Comparison of ENCODE assay signal across 1 cellular context in the genomic region with DNA sequence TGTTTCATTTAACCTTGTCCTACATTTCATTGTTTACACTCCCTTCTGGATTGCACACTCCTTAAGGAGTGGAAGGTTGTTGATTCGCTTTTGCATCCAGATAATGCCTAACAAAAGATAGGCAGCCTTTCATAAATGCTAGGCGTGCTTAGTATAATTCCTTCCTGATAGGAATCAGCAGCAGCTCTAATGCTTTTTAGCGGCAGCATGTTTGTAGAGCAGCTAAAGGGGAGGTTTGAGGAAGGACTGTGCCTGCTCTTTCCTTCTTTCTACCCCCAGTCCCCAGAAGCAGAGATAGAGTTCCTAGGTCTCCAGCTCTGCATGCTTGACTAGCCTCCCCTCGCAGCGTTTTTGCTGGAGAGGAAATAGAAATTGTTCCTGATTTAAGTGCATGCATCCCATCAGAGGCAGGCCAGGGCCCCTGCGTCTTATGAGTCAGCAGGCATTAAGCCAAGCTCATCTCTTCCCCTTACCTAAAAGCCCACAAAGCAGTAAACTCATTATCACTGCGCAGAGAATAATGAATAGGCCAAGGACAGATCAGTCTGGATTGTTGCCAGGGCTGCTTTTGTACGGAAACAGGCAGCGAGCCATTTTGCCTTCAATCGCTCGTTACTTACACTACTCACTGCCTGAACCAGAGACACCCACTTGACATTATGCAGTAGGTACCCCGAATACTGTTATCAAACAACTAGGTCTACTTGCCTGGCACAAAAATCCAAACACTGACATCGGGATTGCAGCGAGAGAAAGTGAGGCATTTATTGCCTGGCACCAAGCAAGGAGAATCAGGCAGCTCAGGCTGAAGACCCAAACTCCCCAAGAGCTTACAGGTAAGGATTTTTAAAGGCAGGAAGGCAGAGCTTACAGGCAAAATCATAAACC.
TF ChIP-seq lines count a peak whose summit lies in the region.

No MANE protein-coding gene starts in this region.

TF ChIP-seq in H1, 55 proteins besides CTCF, POLR2A, EP300 and RAD21:
- TF ChIP-seq SP2 (IDR thresholded peaks at IDR 0.05; ENCODE audit: low read length) (no peak), BCL11A (IDR thresholded peaks at IDR 0.05; ENCODE audit: low read depth in 2 of 2, low read length in 2 of 2) (no peak), CBX5 (IDR thresholded peaks at IDR 0.05; ENCODE audit: low read depth, low read length) (no peak), KDM1A (IDR thresholded peaks at IDR 0.05; ENCODE audit: borderline replicate concordance, low read length) (no peak), GABPA (IDR thresholded peaks at IDR 0.05; ENCODE audit: borderline replicate concordance, insufficient read depth, low read length) (no peak), NRF1 (IDR thresholded peaks at IDR 0.05; ENCODE audit: low read depth, low read length) (no peak), JUN (IDR thresholded peaks at IDR 0.05; ENCODE audit: low read depth, low read length) (no peak), TAF7 (optimal IDR thresholded peaks at IDR 0.05; ENCODE audit: borderline replicate concordance, low read depth, low read length) (no peak)
- TF ChIP-seq, protein P1, sequence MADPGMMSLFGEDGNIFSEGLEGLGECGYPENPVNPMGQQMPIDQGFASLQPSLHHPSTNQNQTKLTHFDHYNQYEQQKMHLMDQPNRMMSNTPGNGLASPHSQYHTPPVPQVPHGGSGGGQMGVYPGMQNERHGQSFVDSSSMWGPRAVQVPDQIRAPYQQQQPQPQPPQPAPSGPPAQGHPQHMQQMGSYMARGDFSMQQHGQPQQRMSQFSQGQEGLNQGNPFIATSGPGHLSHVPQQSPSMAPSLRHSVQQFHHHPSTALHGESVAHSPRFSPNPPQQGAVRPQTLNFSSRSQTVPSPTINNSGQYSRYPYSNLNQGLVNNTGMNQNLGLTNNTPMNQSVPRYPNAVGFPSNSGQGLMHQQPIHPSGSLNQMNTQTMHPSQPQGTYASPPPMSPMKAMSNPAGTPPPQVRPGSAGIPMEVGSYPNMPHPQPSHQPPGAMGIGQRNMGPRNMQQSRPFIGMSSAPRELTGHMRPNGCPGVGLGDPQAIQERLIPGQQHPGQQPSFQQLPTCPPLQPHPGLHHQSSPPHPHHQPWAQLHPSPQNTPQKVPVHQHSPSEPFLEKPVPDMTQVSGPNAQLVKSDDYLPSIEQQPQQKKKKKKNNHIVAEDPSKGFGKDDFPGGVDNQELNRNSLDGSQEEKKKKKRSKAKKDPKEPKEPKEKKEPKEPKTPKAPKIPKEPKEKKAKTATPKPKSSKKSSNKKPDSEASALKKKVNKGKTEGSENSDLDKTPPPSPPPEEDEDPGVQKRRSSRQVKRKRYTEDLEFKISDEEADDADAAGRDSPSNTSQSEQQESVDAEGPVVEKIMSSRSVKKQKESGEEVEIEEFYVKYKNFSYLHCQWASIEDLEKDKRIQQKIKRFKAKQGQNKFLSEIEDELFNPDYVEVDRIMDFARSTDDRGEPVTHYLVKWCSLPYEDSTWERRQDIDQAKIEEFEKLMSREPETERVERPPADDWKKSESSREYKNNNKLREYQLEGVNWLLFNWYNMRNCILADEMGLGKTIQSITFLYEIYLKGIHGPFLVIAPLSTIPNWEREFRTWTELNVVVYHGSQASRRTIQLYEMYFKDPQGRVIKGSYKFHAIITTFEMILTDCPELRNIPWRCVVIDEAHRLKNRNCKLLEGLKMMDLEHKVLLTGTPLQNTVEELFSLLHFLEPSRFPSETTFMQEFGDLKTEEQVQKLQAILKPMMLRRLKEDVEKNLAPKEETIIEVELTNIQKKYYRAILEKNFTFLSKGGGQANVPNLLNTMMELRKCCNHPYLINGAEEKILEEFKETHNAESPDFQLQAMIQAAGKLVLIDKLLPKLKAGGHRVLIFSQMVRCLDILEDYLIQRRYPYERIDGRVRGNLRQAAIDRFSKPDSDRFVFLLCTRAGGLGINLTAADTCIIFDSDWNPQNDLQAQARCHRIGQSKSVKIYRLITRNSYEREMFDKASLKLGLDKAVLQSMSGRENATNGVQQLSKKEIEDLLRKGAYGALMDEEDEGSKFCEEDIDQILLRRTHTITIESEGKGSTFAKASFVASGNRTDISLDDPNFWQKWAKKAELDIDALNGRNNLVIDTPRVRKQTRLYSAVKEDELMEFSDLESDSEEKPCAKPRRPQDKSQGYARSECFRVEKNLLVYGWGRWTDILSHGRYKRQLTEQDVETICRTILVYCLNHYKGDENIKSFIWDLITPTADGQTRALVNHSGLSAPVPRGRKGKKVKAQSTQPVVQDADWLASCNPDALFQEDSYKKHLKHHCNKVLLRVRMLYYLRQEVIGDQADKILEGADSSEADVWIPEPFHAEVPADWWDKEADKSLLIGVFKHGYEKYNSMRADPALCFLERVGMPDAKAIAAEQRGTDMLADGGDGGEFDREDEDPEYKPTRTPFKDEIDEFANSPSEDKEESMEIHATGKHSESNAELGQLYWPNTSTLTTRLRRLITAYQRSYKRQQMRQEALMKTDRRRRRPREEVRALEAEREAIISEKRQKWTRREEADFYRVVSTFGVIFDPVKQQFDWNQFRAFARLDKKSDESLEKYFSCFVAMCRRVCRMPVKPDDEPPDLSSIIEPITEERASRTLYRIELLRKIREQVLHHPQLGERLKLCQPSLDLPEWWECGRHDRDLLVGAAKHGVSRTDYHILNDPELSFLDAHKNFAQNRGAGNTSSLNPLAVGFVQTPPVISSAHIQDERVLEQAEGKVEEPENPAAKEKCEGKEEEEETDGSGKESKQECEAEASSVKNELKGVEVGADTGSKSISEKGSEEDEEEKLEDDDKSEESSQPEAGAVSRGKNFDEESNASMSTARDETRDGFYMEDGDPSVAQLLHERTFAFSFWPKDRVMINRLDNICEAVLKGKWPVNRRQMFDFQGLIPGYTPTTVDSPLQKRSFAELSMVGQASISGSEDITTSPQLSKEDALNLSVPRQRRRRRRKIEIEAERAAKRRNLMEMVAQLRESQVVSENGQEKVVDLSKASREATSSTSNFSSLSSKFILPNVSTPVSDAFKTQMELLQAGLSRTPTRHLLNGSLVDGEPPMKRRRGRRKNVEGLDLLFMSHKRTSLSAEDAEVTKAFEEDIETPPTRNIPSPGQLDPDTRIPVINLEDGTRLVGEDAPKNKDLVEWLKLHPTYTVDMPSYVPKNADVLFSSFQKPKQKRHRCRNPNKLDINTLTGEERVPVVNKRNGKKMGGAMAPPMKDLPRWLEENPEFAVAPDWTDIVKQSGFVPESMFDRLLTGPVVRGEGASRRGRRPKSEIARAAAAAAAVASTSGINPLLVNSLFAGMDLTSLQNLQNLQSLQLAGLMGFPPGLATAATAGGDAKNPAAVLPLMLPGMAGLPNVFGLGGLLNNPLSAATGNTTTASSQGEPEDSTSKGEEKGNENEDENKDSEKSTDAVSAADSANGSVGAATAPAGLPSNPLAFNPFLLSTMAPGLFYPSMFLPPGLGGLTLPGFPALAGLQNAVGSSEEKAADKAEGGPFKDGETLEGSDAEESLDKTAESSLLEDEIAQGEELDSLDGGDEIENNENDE (IDR thresholded peaks at IDR 0.05; ENCODE audit: insufficient replicate concordance, low read length): no peak
